Comparison of ENCODE assay signal across 16 cellular contexts in the genomic region with DNA sequence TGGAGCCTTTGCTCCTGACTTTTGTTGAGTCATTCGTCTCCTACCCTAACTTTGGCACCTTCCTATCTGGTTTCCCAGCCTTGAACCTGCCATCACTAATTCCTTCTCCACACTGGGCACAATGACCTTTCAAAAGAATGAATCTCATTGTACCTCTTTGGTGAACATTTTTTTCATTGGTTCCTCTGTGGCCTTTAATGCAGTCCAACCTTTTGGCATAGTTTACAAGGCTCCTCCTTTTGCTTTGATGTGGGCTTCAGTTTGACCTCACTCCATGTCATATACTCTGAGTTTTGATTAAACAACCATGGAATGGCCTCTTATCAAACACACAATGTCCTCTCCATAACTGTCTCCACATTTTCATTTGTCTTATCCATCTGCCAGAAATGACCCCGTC. TPM values are rescaled to one million over a fixed set of nuclear protein-coding genes. Genes with fewer than 3 reads are reported as not detected.
DNase-seq lines count a peak whose midpoint lies in the region; ATAC-seq and TF ChIP-seq lines count a peak whose summit lies in the region.
"Had no signal": no experiment of that assay in that cellular context is flagged by ENCODE, and none has a peak within 500 bp of the region (broad histone marks: within the 10 kb centered on the region; RNA-seq: fewer than 3 reads in every experiment).

No MANE protein-coding gene starts in this region.

- no peak for TF ChIP-seq CTCF in endodermal cell (conservative IDR thresholded peaks at IDR 0.05)

- no peak overlapping the region for H3K9ac ChIP-seq in endodermal cell (ENCODE audit: extremely low read depth, low read length, poor library complexity, severe bottlenecking)

- H3K4me1 Mint-ChIP-seq in T-helper 17 cell, result peaks cover 17% of the 10 kb centered on the region
- H3K4me1 Mint-ChIP-seq in endodermal cell, result peaks cover 6% of the 10 kb centered on the region
- peaks cover 20% of the 10 kb centered on the region for H3K4me1 Mint-ChIP-seq in stimulated activated naive CD8-positive, alpha-beta T cell treated with anti-CD3 and anti-CD28 coated beads, Interleukin-15, amount 100 ng/mL, for 72 hours

- peaks cover 83% of the 10 kb centered on the region for H3K36me3 ChIP-seq in endodermal cell (ENCODE audit: control insufficient read depth, insufficient read depth, low read length)

- ATAC-seq in activated naive CD4-positive, alpha-beta T cell treated with anti-CD3 and anti-CD28 coated beads, Interleukin-2, amount 50 U/mL, for 72 hours, result no peak
- no peak for ATAC-seq in T-helper 17 cell
- ATAC-seq in stimulated activated naive CD8-positive, alpha-beta T cell treated with anti-CD3 and anti-CD28 coated beads, Interleukin-15, amount 100 ng/mL, for 72 hours, result no peak
- ATAC-seq in GM19455 (IDR thresholded peaks at IDR 0.05; ENCODE audit: unreplicated experiment), result no peak
- ATAC-seq in GM21786 (IDR thresholded peaks at IDR 0.05; ENCODE audit: unreplicated experiment), result no peak
- ATAC-seq: A549 had no signal

- no peaks in the 10 kb centered on the region for H3K27me3 Mint-ChIP-seq in T-helper 17 cell
- no peaks in the 10 kb centered on the region for H3K27me3 Mint-ChIP-seq in endodermal cell (ENCODE audit: insufficient read depth)
- H3K27me3 Mint-ChIP-seq in stimulated activated naive CD8-positive, alpha-beta T cell treated with anti-CD3 and anti-CD28 coated beads, Interleukin-15, amount 100 ng/mL, for 72 hours, result no peaks in the 10 kb centered on the region

- H3K9me3 ChIP-seq in T-helper 17 cell (ENCODE audit: control insufficient read depth, low read length, poor library complexity, severe bottlenecking) (no peaks in the 10 kb centered on the region), endodermal cell (ENCODE audit: control insufficient read depth, low read length) (no peaks in the 10 kb centered on the region)
- H3K9me3 ChIP-seq: A549 had no signal

- H3K36me3 Mint-ChIP-seq in activated naive CD4-positive, alpha-beta T cell treated with anti-CD3 and anti-CD28 coated beads, Interleukin-2, amount 50 U/mL, for 72 hours, result peaks cover 13 to 20% of the 10 kb centered on the region in 2 donors
- peaks cover 21% of the 10 kb centered on the region for H3K36me3 Mint-ChIP-seq in T-helper 17 cell (ENCODE audit: low read depth)
- peaks cover 61% of the 10 kb centered on the region for H3K36me3 Mint-ChIP-seq in endodermal cell (ENCODE audit: low read depth)

- peak overlapping the region; percentile 12 to 48 for H3K27ac Mint-ChIP-seq in activated naive CD4-positive, alpha-beta T cell treated with anti-CD3 and anti-CD28 coated beads, Interleukin-2, amount 50 U/mL, for 72 hours
- H3K27ac Mint-ChIP-seq in T-helper 17 cell, result peak overlapping the region; percentile 42
- peak overlapping the region; percentile 1 for H3K27ac Mint-ChIP-seq in endodermal cell
- H3K27ac Mint-ChIP-seq in stimulated activated naive CD8-positive, alpha-beta T cell treated with anti-CD3 and anti-CD28 coated beads, Interleukin-15, amount 100 ng/mL, for 72 hours, result peak overlapping the region; percentile 0 to 16

- WGBS in endodermal cell (ENCODE audit: insufficient coverage in 1 of 2, insufficient read length in 1 of 2), 2 experiments, result 89 to 90% methylated on average over 1 to 2 of the region's 2 CpGs

- no peak for DNase-seq in activated naive CD4-positive, alpha-beta T cell treated with anti-CD3 and anti-CD28 coated beads, Interleukin-2, amount 50 U/mL, for 72 hours (ENCODE audit: low spot score in 2 of 2)
- no peak for DNase-seq in activated naive CD4-positive, alpha-beta T cell treated with anti-CD3 and anti-CD28 coated beads, Interleukin-2, amount 50 U/mL, for 16 hours
- no peak for DNase-seq in T-helper 17 cell
- no peak for DNase-seq in endodermal cell
- DNase-seq in stimulated activated naive CD8-positive, alpha-beta T cell treated with anti-CD3 and anti-CD28 coated beads, Interleukin-15, amount 100 ng/mL, for 72 hours, result no peak
- no peak for DNase-seq in H4 (ENCODE audit: low spot score)
- DNase-seq: Karpas-422, MM.1S, NCI-H1105, NCI-H187 treated with DMSO at 0.1 percent for 48 hours, NCI-H446, PC-3 had no signal

- no peaks in the 10 kb centered on the region for H3K27me3 ChIP-seq in endodermal cell (ENCODE audit: control insufficient read depth, insufficient read depth, low read length, poor library complexity, severe bottlenecking)

- no peaks in the 10 kb centered on the region for H3K9me3 Mint-ChIP-seq in activated naive CD4-positive, alpha-beta T cell treated with anti-CD3 and anti-CD28 coated beads, Interleukin-2, amount 50 U/mL, for 72 hours
- no peaks in the 10 kb centered on the region for H3K9me3 Mint-ChIP-seq in endodermal cell
- H3K9me3 Mint-ChIP-seq in stimulated activated naive CD8-positive, alpha-beta T cell treated with anti-CD3 and anti-CD28 coated beads, Interleukin-15, amount 100 ng/mL, for 72 hours, result no peaks in the 10 kb centered on the region

- H3K4me3 Mint-ChIP-seq in T-helper 17 cell (no peak overlapping the region), endodermal cell (no peak overlapping the region)
- H3K4me3 Mint-ChIP-seq in stimulated activated naive CD8-positive, alpha-beta T cell treated with anti-CD3 and anti-CD28 coated beads, Interleukin-15, amount 100 ng/mL, for 72 hours, result no peak overlapping the region

- no peak overlapping the region for H3K27ac ChIP-seq in endodermal cell (ENCODE audit: low read depth, low read length)
- H3K27ac ChIP-seq: A549, C4-2B had no signal

- H3K4me3 ChIP-seq in endodermal cell (ENCODE audit: low read length), result no peak overlapping the region
- H3K4me3 ChIP-seq: A549 had no signal

- no peaks in the 10 kb centered on the region for H3K4me1 ChIP-seq in endodermal cell (ENCODE audit: control insufficient read depth, insufficient read depth, low read length)
- H3K4me1 ChIP-seq: A549 had no signal

RNA-seq across cellular contexts. Expression of a gene that starts 14.5 kb away (rescaled TPM):
- total RNA-seq in activated naive CD4-positive, alpha-beta T cell treated with anti-CD3 and anti-CD28 coated beads, Interleukin-2, amount 50 U/mL, for 72 hours, result under 1 TPM in 1 of 2 donors, not detected in 1; 0.18 TPM
- 1 to 10 TPM; 4.7 to 5.3 TPM for total RNA-seq in T-helper 17 cell
- total RNA-seq in endodermal cell, result under 1 TPM in 1 of 2 donors, not detected in 1; 0.70 TPM
- polyA plus RNA-seq in endodermal cell (2013, experiment 1 of 2), result 0.21 TPM
- 0.62 TPM for polyA plus RNA-seq in endodermal cell (2013, experiment 2 of 2)
- total RNA-seq in H4 (2014; rRNA removed; shearing (Covaris generic)), result 1.3 and 2.5 TPM in 2 replicates
